ENCODE assay signal across 10 cellular contexts in the genomic region with DNA sequence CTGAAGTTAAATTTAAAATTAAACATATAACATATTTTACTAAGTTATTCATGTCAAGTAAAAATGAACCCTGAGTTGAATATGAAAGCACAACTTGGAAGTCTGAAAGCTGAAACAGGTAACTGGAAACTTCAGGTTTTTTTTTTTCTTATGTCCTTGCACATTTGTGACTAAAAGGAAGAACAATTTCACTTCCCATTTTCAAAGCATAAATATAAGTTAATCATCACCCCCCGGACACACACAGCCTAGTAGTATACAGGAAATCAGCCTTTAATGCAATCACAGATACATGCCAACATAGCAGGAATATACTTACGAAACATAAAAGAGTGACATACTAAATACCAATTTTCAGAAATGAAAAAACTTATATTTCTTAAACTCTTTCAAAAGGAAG.
DNase-seq lines count a peak whose midpoint lies in the region; ATAC-seq and TF ChIP-seq lines count a peak whose summit lies in the region.
"Had no signal": no experiment of that assay in that cellular context is flagged by ENCODE, and none has a peak within 500 bp of the region (broad histone marks: within the 10 kb centered on the region; RNA-seq: fewer than 3 reads in every experiment).

No MANE protein-coding gene starts in this region.

- H3K36me3 Mint-ChIP-seq in activated CD8-positive, alpha-beta T cell treated with anti-CD3 and anti-CD28 coated beads for 36 hours (ENCODE audit: low read depth), result peaks cover 13% of the 10 kb centered on the region
- H3K36me3 Mint-ChIP-seq in activated CD8-positive, alpha-beta T cell treated with anti-CD3 and anti-CD28 coated beads, Interleukin-2, amount 10 ng/mL, durations not matched to agents 7 days and 5 days (ENCODE audit: low read depth), result no peaks in the 10 kb centered on the region
- peaks cover 4% of the 10 kb centered on the region in 2 donors for H3K36me3 Mint-ChIP-seq in stimulated activated naive B cell treated with anti-CD40 and anti-IgM and Interleukin-4, amounts not matched to agents 10 μg/mL and 1 μg/mL and 100 μg/mL, for 72 hours

- CTCF ChIA-PET in activated CD8-positive, alpha-beta T cell treated with anti-CD3 and anti-CD28 coated beads for 36 hours (lab: Charles Lee), result no interaction called here
- CTCF ChIA-PET in activated CD8-positive, alpha-beta T cell treated with anti-CD3 and anti-CD28 coated beads, Interleukin-2, amount 10 ng/mL, durations not matched to agents 7 days and 5 days (lab: Charles Lee), result no interaction called here

- TF ChIP-seq CTCF in activated CD8-positive, alpha-beta T cell treated with anti-CD3 and anti-CD28 coated beads for 36 hours (IDR thresholded peaks at IDR 0.05), result no peak

- H3K27me3 Mint-ChIP-seq in activated CD8-positive, alpha-beta T cell treated with anti-CD3 and anti-CD28 coated beads for 36 hours, result no peaks in the 10 kb centered on the region
- H3K27me3 Mint-ChIP-seq in activated CD8-positive, alpha-beta T cell treated with anti-CD3 and anti-CD28 coated beads, Interleukin-2, amount 10 ng/mL, durations not matched to agents 7 days and 5 days (ENCODE audit: low read depth), result no peaks in the 10 kb centered on the region
- no peaks in the 10 kb centered on the region for H3K27me3 Mint-ChIP-seq in stimulated activated naive B cell treated with anti-CD40 and anti-IgM and Interleukin-4, amounts not matched to agents 10 μg/mL and 1 μg/mL and 100 μg/mL, for 72 hours

- H3K27ac Mint-ChIP-seq in activated CD8-positive, alpha-beta T cell treated with anti-CD3 and anti-CD28 coated beads for 36 hours, result peak overlapping the region; percentile 17
- H3K27ac Mint-ChIP-seq in activated CD8-positive, alpha-beta T cell treated with anti-CD3 and anti-CD28 coated beads, Interleukin-2, amount 10 ng/mL, durations not matched to agents 7 days and 5 days, result no peak overlapping the region
- no peak overlapping the region for H3K27ac Mint-ChIP-seq in stimulated activated naive B cell treated with anti-CD40 and anti-IgM and Interleukin-4, amounts not matched to agents 10 μg/mL and 1 μg/mL and 100 μg/mL, for 72 hours

- intact Hi-C loops in activated CD8-positive, alpha-beta T cell treated with anti-CD3 and anti-CD28 coated beads for 36 hours (cut with micrococcal nuclease), result no loop called here

- H3K4me3 Mint-ChIP-seq in activated CD8-positive, alpha-beta T cell treated with anti-CD3 and anti-CD28 coated beads for 36 hours, result no peak overlapping the region
- no peak overlapping the region for H3K4me3 Mint-ChIP-seq in activated CD8-positive, alpha-beta T cell treated with anti-CD3 and anti-CD28 coated beads, Interleukin-2, amount 10 ng/mL, durations not matched to agents 7 days and 5 days
- no peak overlapping the region for H3K4me3 Mint-ChIP-seq in stimulated activated naive B cell treated with anti-CD40 and anti-IgM and Interleukin-4, amounts not matched to agents 10 μg/mL and 1 μg/mL and 100 μg/mL, for 72 hours
- H3K4me3 Mint-ChIP-seq: neural crest cell had no signal

- ATAC-seq in activated CD8-positive, alpha-beta T cell treated with anti-CD3 and anti-CD28 coated beads for 36 hours, result no peak
- no peak for ATAC-seq in activated CD8-positive, alpha-beta T cell treated with anti-CD3 and anti-CD28 coated beads, Interleukin-2, amount 10 ng/mL, durations not matched to agents 7 days and 5 days
- peak; percentile 96 for ATAC-seq in HG02678 (IDR thresholded peaks at IDR 0.05; ENCODE audit: unreplicated experiment)
- peak; percentile 97 for ATAC-seq in HG03565 (IDR thresholded peaks at IDR 0.05; ENCODE audit: unreplicated experiment)
- peak; percentile 98 to 100 for ATAC-seq in stimulated activated naive B cell treated with anti-CD40 and anti-IgM and Interleukin-4, amounts not matched to agents 10 μg/mL and 1 μg/mL and 100 μg/mL, for 72 hours (replicated peaks)

- H3K4me1 Mint-ChIP-seq in activated CD8-positive, alpha-beta T cell treated with anti-CD3 and anti-CD28 coated beads for 36 hours (ENCODE audit: low read depth), result peaks cover 14% of the 10 kb centered on the region
- no peaks in the 10 kb centered on the region for H3K4me1 Mint-ChIP-seq in activated CD8-positive, alpha-beta T cell treated with anti-CD3 and anti-CD28 coated beads, Interleukin-2, amount 10 ng/mL, durations not matched to agents 7 days and 5 days (ENCODE audit: low read depth)
- H3K4me1 Mint-ChIP-seq in stimulated activated naive B cell treated with anti-CD40 and anti-IgM and Interleukin-4, amounts not matched to agents 10 μg/mL and 1 μg/mL and 100 μg/mL, for 72 hours, result peaks cover 6 to 11% of the 10 kb centered on the region in 2 donors
- H3K4me1 Mint-ChIP-seq: neural crest cell had no signal

- peaks cover 3% of the 10 kb centered on the region for H3K9me3 Mint-ChIP-seq in activated CD8-positive, alpha-beta T cell treated with anti-CD3 and anti-CD28 coated beads for 36 hours
- H3K9me3 Mint-ChIP-seq in activated CD8-positive, alpha-beta T cell treated with anti-CD3 and anti-CD28 coated beads, Interleukin-2, amount 10 ng/mL, durations not matched to agents 7 days and 5 days (ENCODE audit: insufficient read depth), result peaks cover 5% of the 10 kb centered on the region
- peaks cover under 1 to 3% of the 10 kb centered on the region in 2 donors for H3K9me3 Mint-ChIP-seq in stimulated activated naive B cell treated with anti-CD40 and anti-IgM and Interleukin-4, amounts not matched to agents 10 μg/mL and 1 μg/mL and 100 μg/mL, for 72 hours
- H3K9me3 Mint-ChIP-seq: neural crest cell had no signal

- no peak for DNase-seq in activated CD8-positive, alpha-beta T cell treated with anti-CD3 and anti-CD28 coated beads for 36 hours
- DNase-seq in activated CD8-positive, alpha-beta T cell treated with anti-CD3 and anti-CD28 coated beads, Interleukin-2, amount 10 ng/mL, durations not matched to agents 7 days and 5 days, result no peak
- DNase-seq in stimulated activated naive B cell treated with anti-CD40 and anti-IgM and Interleukin-4, amounts not matched to agents 10 μg/mL and 1 μg/mL and 100 μg/mL, for 72 hours, result no peak
- DNase-seq in NCI-H510A (lab: John Stamatoyannopoulos, UW), result no peak
- no peak for DNase-seq in stimulated activated CD4-positive, alpha-beta T cell treated with anti-CD3 and anti-CD28 coated beads, Interleukin-12 subunit alpha, Interleukin-12 subunit beta, amount 100 ng/mL, for 4 hours
- no peak for DNase-seq in stimulated activated CD4-positive, alpha-beta T cell treated with anti-CD3 and anti-CD28 coated beads, Interleukin-4, amount 100 ng/mL, for 1 hour
- DNase-seq: hypothalamus had no signal

- POLR2A ChIA-PET in activated CD8-positive, alpha-beta T cell treated with anti-CD3 and anti-CD28 coated beads for 36 hours (lab: Charles Lee), result no interaction called here
- POLR2A ChIA-PET in activated CD8-positive, alpha-beta T cell treated with anti-CD3 and anti-CD28 coated beads, Interleukin-2, amount 10 ng/mL, durations not matched to agents 7 days and 5 days (lab: Charles Lee), result no interaction called here

Comparison
In these comparisons a context has a peak if more than half of its experiments do, and no peak if none do; other contexts are left out.
1. ATAC-seq: peak in HG02678 (single experiment), HG03565 (single experiment) and stimulated activated naive B cell treated with anti-CD40 and anti-IgM and Interleukin-4, amounts not matched to agents 10 μg/mL and 1 μg/mL and 100 μg/mL, for 72 hours (2 of 2); none in activated CD8-positive, alpha-beta T cell treated with anti-CD3 and anti-CD28 coated beads for 36 hours (single experiment) and activated CD8-positive, alpha-beta T cell treated with anti-CD3 and anti-CD28 coated beads, Interleukin-2, amount 10 ng/mL, durations not matched to agents 7 days and 5 days (single experiment).